In the genomic region with DNA sequence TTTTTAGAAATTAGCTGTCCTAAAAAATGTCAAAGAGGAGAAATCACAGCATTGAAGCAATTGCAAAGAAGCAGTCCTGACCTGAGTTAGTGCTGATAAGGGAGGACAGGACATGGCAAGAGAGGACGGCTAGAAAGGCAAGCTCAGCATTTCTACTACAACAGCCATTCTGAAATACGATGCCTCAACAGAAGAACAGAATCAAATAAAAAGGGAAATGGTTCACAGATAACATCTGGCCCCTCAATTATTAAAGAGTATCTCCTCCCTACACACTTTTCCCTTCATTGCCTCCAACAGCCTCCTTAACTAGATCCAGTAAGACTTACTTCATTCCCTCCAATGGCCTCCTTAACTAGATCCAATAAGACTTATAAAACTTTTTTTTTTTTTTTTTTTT, we compare ENCODE assay signal across 2 cellular contexts.
TF ChIP-seq lines count a peak whose summit lies in the region.

No MANE protein-coding gene starts in this region.

TF ChIP-seq in A549, 52 proteins besides CTCF, POLR2A, EP300 and RAD21:
- TF ChIP-seq MAFK (IDR thresholded peaks at IDR 0.05; ENCODE audit: partially characterized antibody) (peak; percentile 93), FOSB (CRISPR knock-in tag; IDR thresholded peaks at IDR 0.05) (no peak), SREBF2 (IDR thresholded peaks at IDR 0.05) (no peak)

TF ChIP-seq in K562, 482 proteins besides CTCF, POLR2A, EP300 and RAD21:
- no peak for TF ChIP-seq ADNP (tag; IDR thresholded peaks at IDR 0.05)
- no peak for TF ChIP-seq SETDB1 (IDR thresholded peaks at IDR 0.05; ENCODE audit: low read length)
- no peak for TF ChIP-seq MAX (CRISPR knock-in tag; IDR thresholded peaks at IDR 0.05)
- peak; percentile 65 for TF ChIP-seq C11orf30 (IDR thresholded peaks at IDR 0.05; ENCODE audit: low read depth)
- TF ChIP-seq MAFK (IDR thresholded peaks at IDR 0.05; ENCODE audit: low read length) = peak; percentile 35; the same call in 1 of the 2 replicates
- no peak for TF ChIP-seq PCBP1 (IDR thresholded peaks at IDR 0.05; ENCODE audit: low read depth, low read length, poor library complexity, severe bottlenecking)
- TF ChIP-seq, protein P1, sequence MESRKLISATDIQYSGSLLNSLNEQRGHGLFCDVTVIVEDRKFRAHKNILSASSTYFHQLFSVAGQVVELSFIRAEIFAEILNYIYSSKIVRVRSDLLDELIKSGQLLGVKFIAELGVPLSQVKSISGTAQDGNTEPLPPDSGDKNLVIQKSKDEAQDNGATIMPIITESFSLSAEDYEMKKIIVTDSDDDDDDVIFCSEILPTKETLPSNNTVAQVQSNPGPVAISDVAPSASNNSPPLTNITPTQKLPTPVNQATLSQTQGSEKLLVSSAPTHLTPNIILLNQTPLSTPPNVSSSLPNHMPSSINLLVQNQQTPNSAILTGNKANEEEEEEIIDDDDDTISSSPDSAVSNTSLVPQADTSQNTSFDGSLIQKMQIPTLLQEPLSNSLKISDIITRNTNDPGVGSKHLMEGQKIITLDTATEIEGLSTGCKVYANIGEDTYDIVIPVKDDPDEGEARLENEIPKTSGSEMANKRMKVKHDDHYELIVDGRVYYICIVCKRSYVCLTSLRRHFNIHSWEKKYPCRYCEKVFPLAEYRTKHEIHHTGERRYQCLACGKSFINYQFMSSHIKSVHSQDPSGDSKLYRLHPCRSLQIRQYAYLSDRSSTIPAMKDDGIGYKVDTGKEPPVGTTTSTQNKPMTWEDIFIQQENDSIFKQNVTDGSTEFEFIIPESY (CRISPR knock-in tag; IDR thresholded peaks at IDR 0.05) = no peak
- no peak for TF ChIP-seq SREBF2 (CRISPR knock-in tag; IDR thresholded peaks at IDR 0.05)
- peak; percentile 71 for TF ChIP-seq MAFG (tag; conservative IDR thresholded peaks at IDR 0.05)
- TF ChIP-seq ZNF316 (IDR thresholded peaks at IDR 0.05) = peak; percentile 80
- TF ChIP-seq SMARCE1 (IDR thresholded peaks at IDR 0.05) = no peak
- peak; percentile 48; the same call in 1 of the 2 replicates for TF ChIP-seq MAFF (IDR thresholded peaks at IDR 0.05; ENCODE audit: low read length)
